In the genomic region with DNA sequence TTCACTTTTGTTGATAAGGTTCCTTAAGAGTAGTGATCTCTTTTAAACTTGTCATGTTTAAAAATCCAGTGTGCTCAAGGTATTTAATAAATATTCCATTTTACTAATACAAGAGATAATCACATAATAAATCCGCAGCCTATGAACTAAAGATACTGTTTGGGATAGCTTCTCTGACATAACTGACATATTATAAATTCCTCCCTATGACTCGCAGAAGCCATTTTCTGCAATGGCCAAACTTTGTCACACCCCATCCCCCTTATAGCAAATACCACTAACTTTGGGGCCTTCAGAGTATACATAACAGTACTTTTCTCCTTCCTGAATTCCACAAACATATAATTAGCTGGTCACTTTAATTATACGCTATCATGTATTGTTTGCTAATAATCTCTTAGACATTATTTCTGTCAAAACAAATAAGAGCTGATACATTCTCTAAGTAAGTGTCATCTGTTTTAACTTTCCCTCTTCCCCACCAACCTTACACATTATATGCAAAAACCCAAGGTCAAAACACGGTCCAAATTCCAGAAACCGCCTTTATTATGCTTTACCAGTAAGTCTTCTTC, we compare ENCODE assay signal across 2 cellular contexts.
A peak's percentile ranks its signal among the peaks of the same experiment; 100 is the strongest.
TF ChIP-seq lines count a peak whose summit lies in the region.

No MANE protein-coding gene starts in this region.

TF ChIP-seq in IMR-90, 13 proteins besides CTCF, POLR2A, EP300 and RAD21:
- TF ChIP-seq BHLHE40 (IDR thresholded peaks at IDR 0.05; ENCODE audit: low read depth, low read length) = no peak
- TF ChIP-seq RFX5 (IDR thresholded peaks at IDR 0.05; ENCODE audit: low read depth, low read length) = no peak
- TF ChIP-seq CHD1 (IDR thresholded peaks at IDR 0.05; ENCODE audit: low read depth, low read length) = no peak
- TF ChIP-seq MAFK (IDR thresholded peaks at IDR 0.05; ENCODE audit: low read depth, low read length) = no peak
- no peak for TF ChIP-seq NFE2L2 (IDR thresholded peaks at IDR 0.05; ENCODE audit: low read depth, low read length)
- TF ChIP-seq RCOR1 (IDR thresholded peaks at IDR 0.05; ENCODE audit: insufficient replicate concordance, low read length) = no peak
- TF ChIP-seq MAZ (IDR thresholded peaks at IDR 0.05; ENCODE audit: borderline replicate concordance, low read depth, low read length) = no peak
- no peak for TF ChIP-seq CEBPB (IDR thresholded peaks at IDR 0.05; ENCODE audit: low read depth, low read length)
- no peak for TF ChIP-seq MXI1 (IDR thresholded peaks at IDR 0.05; ENCODE audit: borderline replicate concordance, low read depth, low read length)
- TF ChIP-seq FOS (IDR thresholded peaks at IDR 0.05; ENCODE audit: low read depth, low read length) = no peak
- TF ChIP-seq, protein P1, sequence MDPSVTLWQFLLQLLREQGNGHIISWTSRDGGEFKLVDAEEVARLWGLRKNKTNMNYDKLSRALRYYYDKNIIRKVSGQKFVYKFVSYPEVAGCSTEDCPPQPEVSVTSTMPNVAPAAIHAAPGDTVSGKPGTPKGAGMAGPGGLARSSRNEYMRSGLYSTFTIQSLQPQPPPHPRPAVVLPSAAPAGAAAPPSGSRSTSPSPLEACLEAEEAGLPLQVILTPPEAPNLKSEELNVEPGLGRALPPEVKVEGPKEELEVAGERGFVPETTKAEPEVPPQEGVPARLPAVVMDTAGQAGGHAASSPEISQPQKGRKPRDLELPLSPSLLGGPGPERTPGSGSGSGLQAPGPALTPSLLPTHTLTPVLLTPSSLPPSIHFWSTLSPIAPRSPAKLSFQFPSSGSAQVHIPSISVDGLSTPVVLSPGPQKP (IDR thresholded peaks at IDR 0.05; ENCODE audit: borderline replicate concordance, low read depth, low read length) = no peak
- TF ChIP-seq, protein P2, sequence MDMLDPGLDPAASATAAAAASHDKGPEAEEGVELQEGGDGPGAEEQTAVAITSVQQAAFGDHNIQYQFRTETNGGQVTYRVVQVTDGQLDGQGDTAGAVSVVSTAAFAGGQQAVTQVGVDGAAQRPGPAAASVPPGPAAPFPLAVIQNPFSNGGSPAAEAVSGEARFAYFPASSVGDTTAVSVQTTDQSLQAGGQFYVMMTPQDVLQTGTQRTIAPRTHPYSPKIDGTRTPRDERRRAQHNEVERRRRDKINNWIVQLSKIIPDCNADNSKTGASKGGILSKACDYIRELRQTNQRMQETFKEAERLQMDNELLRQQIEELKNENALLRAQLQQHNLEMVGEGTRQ (IDR thresholded peaks at IDR 0.05; ENCODE audit: low read depth, low read length) = no peak
- TF ChIP-seq SMC3 (IDR thresholded peaks at IDR 0.05; ENCODE audit: low read depth, low read length) = no peak

TF ChIP-seq in K562, 482 proteins besides CTCF, POLR2A, EP300 and RAD21 (continues in another document):
- TF ChIP-seq, protein P3, sequence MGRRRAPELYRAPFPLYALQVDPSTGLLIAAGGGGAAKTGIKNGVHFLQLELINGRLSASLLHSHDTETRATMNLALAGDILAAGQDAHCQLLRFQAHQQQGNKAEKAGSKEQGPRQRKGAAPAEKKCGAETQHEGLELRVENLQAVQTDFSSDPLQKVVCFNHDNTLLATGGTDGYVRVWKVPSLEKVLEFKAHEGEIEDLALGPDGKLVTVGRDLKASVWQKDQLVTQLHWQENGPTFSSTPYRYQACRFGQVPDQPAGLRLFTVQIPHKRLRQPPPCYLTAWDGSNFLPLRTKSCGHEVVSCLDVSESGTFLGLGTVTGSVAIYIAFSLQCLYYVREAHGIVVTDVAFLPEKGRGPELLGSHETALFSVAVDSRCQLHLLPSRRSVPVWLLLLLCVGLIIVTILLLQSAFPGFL (CRISPR knock-in tag; IDR thresholded peaks at IDR 0.05) = no peak
- TF ChIP-seq, protein P4, sequence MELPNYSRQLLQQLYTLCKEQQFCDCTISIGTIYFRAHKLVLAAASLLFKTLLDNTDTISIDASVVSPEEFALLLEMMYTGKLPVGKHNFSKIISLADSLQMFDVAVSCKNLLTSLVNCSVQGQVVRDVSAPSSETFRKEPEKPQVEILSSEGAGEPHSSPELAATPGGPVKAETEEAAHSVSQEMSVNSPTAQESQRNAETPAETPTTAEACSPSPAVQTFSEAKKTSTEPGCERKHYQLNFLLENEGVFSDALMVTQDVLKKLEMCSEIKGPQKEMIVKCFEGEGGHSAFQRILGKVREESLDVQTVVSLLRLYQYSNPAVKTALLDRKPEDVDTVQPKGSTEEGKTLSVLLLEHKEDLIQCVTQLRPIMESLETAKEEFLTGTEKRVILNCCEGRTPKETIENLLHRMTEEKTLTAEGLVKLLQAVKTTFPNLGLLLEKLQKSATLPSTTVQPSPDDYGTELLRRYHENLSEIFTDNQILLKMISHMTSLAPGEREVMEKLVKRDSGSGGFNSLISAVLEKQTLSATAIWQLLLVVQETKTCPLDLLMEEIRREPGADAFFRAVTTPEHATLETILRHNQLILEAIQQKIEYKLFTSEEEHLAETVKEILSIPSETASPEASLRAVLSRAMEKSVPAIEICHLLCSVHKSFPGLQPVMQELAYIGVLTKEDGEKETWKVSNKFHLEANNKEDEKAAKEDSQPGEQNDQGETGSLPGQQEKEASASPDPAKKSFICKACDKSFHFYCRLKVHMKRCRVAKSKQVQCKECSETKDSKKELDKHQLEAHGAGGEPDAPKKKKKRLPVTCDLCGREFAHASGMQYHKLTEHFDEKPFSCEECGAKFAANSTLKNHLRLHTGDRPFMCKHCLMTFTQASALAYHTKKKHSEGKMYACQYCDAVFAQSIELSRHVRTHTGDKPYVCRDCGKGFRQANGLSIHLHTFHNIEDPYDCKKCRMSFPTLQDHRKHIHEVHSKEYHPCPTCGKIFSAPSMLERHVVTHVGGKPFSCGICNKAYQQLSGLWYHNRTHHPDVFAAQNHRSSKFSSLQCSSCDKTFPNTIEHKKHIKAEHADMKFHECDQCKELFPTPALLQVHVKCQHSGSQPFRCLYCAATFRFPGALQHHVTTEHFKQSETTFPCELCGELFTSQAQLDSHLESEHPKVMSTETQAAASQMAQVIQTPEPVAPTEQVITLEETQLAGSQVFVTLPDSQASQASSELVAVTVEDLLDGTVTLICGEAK (IDR thresholded peaks at IDR 0.05) = peak; percentile 38; the same call in 1 of the 2 replicates
- TF ChIP-seq, protein P4 (CRISPR knock-in tag; IDR thresholded peaks at IDR 0.05) = no peak
- peak in 1 of 2 experiments; percentile 55; a peak in 1 of 4 replicates for TF ChIP-seq TEAD1 (CRISPR knock-in tag; IDR thresholded peaks at IDR 0.05)
- TF ChIP-seq ZFX (CRISPR knock-in tag; IDR thresholded peaks at IDR 0.05) = no peak
- TF ChIP-seq CHCHD3 (CRISPR knock-in tag; IDR thresholded peaks at IDR 0.05) = no peak
- no peak for TF ChIP-seq GATAD2B (IDR thresholded peaks at IDR 0.05; ENCODE audit: borderline replicate concordance)
- TF ChIP-seq NCOA2 (IDR thresholded peaks at IDR 0.05; ENCODE audit: partially characterized antibody in 2 of 2) = peak; percentile 5 to 27
- TF ChIP-seq NR1H2 (CRISPR knock-in tag; IDR thresholded peaks at IDR 0.05) = no peak
- no peak for TF ChIP-seq MEF2D (tag; conservative IDR thresholded peaks at IDR 0.05; ENCODE audit: low read depth)
- no peak for TF ChIP-seq NR4A1 (CRISPR knock-in tag; IDR thresholded peaks at IDR 0.05)
- peak; percentile 62; the same call in 1 of the 2 replicates for TF ChIP-seq NR4A1 (tag; IDR thresholded peaks at IDR 0.05)
- no peak for TF ChIP-seq PCBP1 (IDR thresholded peaks at IDR 0.05; ENCODE audit: low read depth, low read length, poor library complexity, severe bottlenecking)
- TF ChIP-seq, protein P5, sequence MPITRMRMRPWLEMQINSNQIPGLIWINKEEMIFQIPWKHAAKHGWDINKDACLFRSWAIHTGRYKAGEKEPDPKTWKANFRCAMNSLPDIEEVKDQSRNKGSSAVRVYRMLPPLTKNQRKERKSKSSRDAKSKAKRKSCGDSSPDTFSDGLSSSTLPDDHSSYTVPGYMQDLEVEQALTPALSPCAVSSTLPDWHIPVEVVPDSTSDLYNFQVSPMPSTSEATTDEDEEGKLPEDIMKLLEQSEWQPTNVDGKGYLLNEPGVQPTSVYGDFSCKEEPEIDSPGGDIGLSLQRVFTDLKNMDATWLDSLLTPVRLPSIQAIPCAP (CRISPR knock-in tag; IDR thresholded peaks at IDR 0.05; ENCODE audit: borderline replicate concordance) = no peak
- TF ChIP-seq TGIF2 (CRISPR knock-in tag; IDR thresholded peaks at IDR 0.05) = no peak
- peak; percentile 7 for TF ChIP-seq KDM5B (IDR thresholded peaks at IDR 0.05; ENCODE audit: insufficient replicate concordance, low read depth, low read length)
- TF ChIP-seq, protein P6, sequence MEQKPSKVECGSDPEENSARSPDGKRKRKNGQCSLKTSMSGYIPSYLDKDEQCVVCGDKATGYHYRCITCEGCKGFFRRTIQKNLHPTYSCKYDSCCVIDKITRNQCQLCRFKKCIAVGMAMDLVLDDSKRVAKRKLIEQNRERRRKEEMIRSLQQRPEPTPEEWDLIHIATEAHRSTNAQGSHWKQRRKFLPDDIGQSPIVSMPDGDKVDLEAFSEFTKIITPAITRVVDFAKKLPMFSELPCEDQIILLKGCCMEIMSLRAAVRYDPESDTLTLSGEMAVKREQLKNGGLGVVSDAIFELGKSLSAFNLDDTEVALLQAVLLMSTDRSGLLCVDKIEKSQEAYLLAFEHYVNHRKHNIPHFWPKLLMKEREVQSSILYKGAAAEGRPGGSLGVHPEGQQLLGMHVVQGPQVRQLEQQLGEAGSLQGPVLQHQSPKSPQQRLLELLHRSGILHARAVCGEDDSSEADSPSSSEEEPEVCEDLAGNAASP (IDR thresholded peaks at IDR 0.05) = 0 out of 2 replicates have a peak, but pooled peaks have one; percentile 35
- TF ChIP-seq, protein P7, sequence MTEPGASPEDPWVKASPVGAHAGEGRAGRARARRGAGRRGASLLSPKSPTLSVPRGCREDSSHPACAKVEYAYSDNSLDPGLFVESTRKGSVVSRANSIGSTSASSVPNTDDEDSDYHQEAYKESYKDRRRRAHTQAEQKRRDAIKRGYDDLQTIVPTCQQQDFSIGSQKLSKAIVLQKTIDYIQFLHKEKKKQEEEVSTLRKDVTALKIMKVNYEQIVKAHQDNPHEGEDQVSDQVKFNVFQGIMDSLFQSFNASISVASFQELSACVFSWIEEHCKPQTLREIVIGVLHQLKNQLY (CRISPR knock-in tag; conservative IDR thresholded peaks at IDR 0.05) = 0 out of 4 replicates have a peak, but pooled peaks of 1 of the 2 experiments have one; percentile 44
- no peak for TF ChIP-seq RNF2 (IDR thresholded peaks at IDR 0.05)
- TF ChIP-seq ZNF175 (CRISPR knock-in tag; IDR thresholded peaks at IDR 0.05; ENCODE audit: low read depth) = no peak
- no peak for TF ChIP-seq ZNF197 (CRISPR knock-in tag; IDR thresholded peaks at IDR 0.05; ENCODE audit: low read depth)
- TF ChIP-seq, protein P8, sequence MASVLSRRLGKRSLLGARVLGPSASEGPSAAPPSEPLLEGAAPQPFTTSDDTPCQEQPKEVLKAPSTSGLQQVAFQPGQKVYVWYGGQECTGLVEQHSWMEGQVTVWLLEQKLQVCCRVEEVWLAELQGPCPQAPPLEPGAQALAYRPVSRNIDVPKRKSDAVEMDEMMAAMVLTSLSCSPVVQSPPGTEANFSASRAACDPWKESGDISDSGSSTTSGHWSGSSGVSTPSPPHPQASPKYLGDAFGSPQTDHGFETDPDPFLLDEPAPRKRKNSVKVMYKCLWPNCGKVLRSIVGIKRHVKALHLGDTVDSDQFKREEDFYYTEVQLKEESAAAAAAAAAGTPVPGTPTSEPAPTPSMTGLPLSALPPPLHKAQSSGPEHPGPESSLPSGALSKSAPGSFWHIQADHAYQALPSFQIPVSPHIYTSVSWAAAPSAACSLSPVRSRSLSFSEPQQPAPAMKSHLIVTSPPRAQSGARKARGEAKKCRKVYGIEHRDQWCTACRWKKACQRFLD (CRISPR knock-in tag; IDR thresholded peaks at IDR 0.05) = peak; percentile 67; the same call in 1 of the 2 replicates
- TF ChIP-seq ZNF445 (CRISPR knock-in tag; IDR thresholded peaks at IDR 0.05; ENCODE audit: low read depth) = 0 out of 2 replicates have a peak, but pooled peaks have one; percentile 28
- no peak for TF ChIP-seq IFI16 (CRISPR knock-in tag; IDR thresholded peaks at IDR 0.05)
- no peak for TF ChIP-seq ZNF561 (CRISPR knock-in tag; conservative IDR thresholded peaks at IDR 0.05)
- TF ChIP-seq CHD1 (IDR thresholded peaks at IDR 0.05; ENCODE audit: low read length) = no peak
- TF ChIP-seq U2AF1 (optimal IDR thresholded peaks at IDR 0.05; ENCODE audit: low read depth, low read length) = no peak
- no peak for TF ChIP-seq HOXB6 (CRISPR knock-in tag; IDR thresholded peaks at IDR 0.05; ENCODE audit: borderline replicate concordance)
- no peak for TF ChIP-seq ZNF184 (CRISPR knock-in tag; IDR thresholded peaks at IDR 0.05)
